16 cellular contexts compared by ENCODE assay signal in genomic region chr1:10513199-10513598, GRCh38. TPM values are rescaled to one million over a fixed set of nuclear protein-coding genes. Genes with fewer than 3 reads are reported as not detected.
DNase-seq lines count a peak whose midpoint lies in the region; TF ChIP-seq lines count a peak whose summit lies in the region.
"Had no signal": no experiment of that assay in that cellular context is flagged by ENCODE, and none has a peak within 500 bp of the region (broad histone marks: within the 10 kb centered on the region; RNA-seq: fewer than 3 reads in every experiment).

No MANE protein-coding gene starts in this region.

- H3K4me3 Mint-ChIP-seq in activated CD4-positive, alpha-beta T cell treated with anti-CD3 and anti-CD28 coated beads, Interleukin-2, amount 10 ng/mL, durations not matched to agents 24 days and 14 days: peak overlapping the region; percentile 13
- no peak overlapping the region for H3K4me3 Mint-ChIP-seq in activated T-helper 2 cell treated with anti-CD3 and anti-CD28 coated beads, Interferon-gamma antibody, Interleukin-2, Interleukin-4, amounts not matched to agents 10 μg/mL and 5 μg/mL and 100 μg/mL, durations not matched to agents 14 hours and 24 hours and 36 hours (ENCODE audit: low read depth)
- H3K4me3 Mint-ChIP-seq in neural crest cell: no peak overlapping the region
- H3K4me3 Mint-ChIP-seq: nephron progenitor cell had no signal

- H3K27me3 Mint-ChIP-seq in activated CD4-positive, alpha-beta T cell treated with anti-CD3 and anti-CD28 coated beads, Interleukin-2, amount 10 ng/mL, durations not matched to agents 24 days and 14 days: no peaks in the 10 kb centered on the region
- no peaks in the 10 kb centered on the region for H3K27me3 Mint-ChIP-seq in activated T-helper 2 cell treated with anti-CD3 and anti-CD28 coated beads, Interferon-gamma antibody, Interleukin-2, Interleukin-4, amounts not matched to agents 10 μg/mL and 5 μg/mL and 100 μg/mL, durations not matched to agents 14 hours and 24 hours and 36 hours (ENCODE audit: low read depth)
- H3K27me3 Mint-ChIP-seq in neural crest cell (ENCODE audit: low read depth): peaks cover 2% of the 10 kb centered on the region

- H3K4me3 ChIP-seq in Jurkat, Clone E6-1 (ENCODE audit: low read length): no peak overlapping the region
- H3K4me3 ChIP-seq: BLaER1, MG63 had no signal

- peaks cover 9% of the 10 kb centered on the region for H3K36me3 Mint-ChIP-seq in activated CD4-positive, alpha-beta T cell treated with anti-CD3 and anti-CD28 coated beads, Interleukin-2, amount 10 ng/mL, durations not matched to agents 24 days and 14 days (ENCODE audit: low read depth)
- H3K36me3 Mint-ChIP-seq in activated T-helper 2 cell treated with anti-CD3 and anti-CD28 coated beads, Interferon-gamma antibody, Interleukin-2, Interleukin-4, amounts not matched to agents 10 μg/mL and 5 μg/mL and 100 μg/mL, durations not matched to agents 14 hours and 24 hours and 36 hours (ENCODE audit: low read depth): peaks cover 23% of the 10 kb centered on the region
- no peaks in the 10 kb centered on the region for H3K36me3 Mint-ChIP-seq in neural crest cell (ENCODE audit: low read depth)

- H3K27ac Mint-ChIP-seq in activated CD4-positive, alpha-beta T cell treated with anti-CD3 and anti-CD28 coated beads, Interleukin-2, amount 10 ng/mL, durations not matched to agents 24 days and 14 days: peak overlapping the region; percentile 41
- H3K27ac Mint-ChIP-seq in activated T-helper 2 cell treated with anti-CD3 and anti-CD28 coated beads, Interferon-gamma antibody, Interleukin-2, Interleukin-4, amounts not matched to agents 10 μg/mL and 5 μg/mL and 100 μg/mL, durations not matched to agents 14 hours and 24 hours and 36 hours: peak overlapping the region; percentile 59
- peak overlapping the region; percentile 38 for H3K27ac Mint-ChIP-seq in neural crest cell (ENCODE audit: unreplicated experiment)
- H3K27ac Mint-ChIP-seq: nephron progenitor cell had no signal

- no peaks in the 10 kb centered on the region for H3K9me3 Mint-ChIP-seq in activated CD4-positive, alpha-beta T cell treated with anti-CD3 and anti-CD28 coated beads, Interleukin-2, amount 10 ng/mL, durations not matched to agents 24 days and 14 days
- H3K9me3 Mint-ChIP-seq in activated T-helper 2 cell treated with anti-CD3 and anti-CD28 coated beads, Interferon-gamma antibody, Interleukin-2, Interleukin-4, amounts not matched to agents 10 μg/mL and 5 μg/mL and 100 μg/mL, durations not matched to agents 14 hours and 24 hours and 36 hours: no peaks in the 10 kb centered on the region
- H3K9me3 Mint-ChIP-seq in neural crest cell: no peaks in the 10 kb centered on the region
- H3K9me3 Mint-ChIP-seq: nephron progenitor cell had no signal

- DNase-seq in activated CD4-positive, alpha-beta T cell treated with anti-CD3 and anti-CD28 coated beads, Interleukin-2, amount 10 ng/mL, durations not matched to agents 24 days and 14 days: no peak
- no peak for DNase-seq in activated CD4-positive, alpha-beta T cell treated with anti-CD3 and anti-CD28 coated beads, Interleukin-2, amount 50 U/mL, for 48 hours
- peak; percentile 49 for DNase-seq in Jurkat, Clone E6-1 (ENCODE audit: low read depth, low spot score)
- DNase-seq in activated T-helper 2 cell treated with anti-CD3 and anti-CD28 coated beads, Interferon-gamma antibody, Interleukin-2, Interleukin-4, amounts not matched to agents 10 μg/mL and 5 μg/mL and 100 μg/mL, durations not matched to agents 14 hours and 24 hours and 36 hours (ENCODE audit: low spot score): no peak
- DNase-seq in neural crest cell (ENCODE audit: low read depth, low spot score): no peak
- no peak for DNase-seq in AML-193 (lab: John Stamatoyannopoulos, UW)
- DNase-seq in NCI-H2029 treated with DMSO at 0.1 percent for 48 hours (lab: John Stamatoyannopoulos, UW): no peak
- no peak for DNase-seq in NCI-H82 treated with DMSO at 0.1 percent for 48 hours (lab: John Stamatoyannopoulos, UW; ENCODE audit: unreplicated experiment)
- DNase-seq: activated naive CD4-positive, alpha-beta T cell; hypothalamus; kidney; mesenchymal stem cell; NCI-H1694 treated with DMSO at 0.1 percent for 48 hours; nephron progenitor cell had no signal

- TF ChIP-seq CTCF in neural crest cell (conservative IDR thresholded peaks at IDR 0.05): no peak

- peaks cover 66% of the 10 kb centered on the region for H3K4me1 Mint-ChIP-seq in activated CD4-positive, alpha-beta T cell treated with anti-CD3 and anti-CD28 coated beads, Interleukin-2, amount 10 ng/mL, durations not matched to agents 24 days and 14 days
- H3K4me1 Mint-ChIP-seq in activated T-helper 2 cell treated with anti-CD3 and anti-CD28 coated beads, Interferon-gamma antibody, Interleukin-2, Interleukin-4, amounts not matched to agents 10 μg/mL and 5 μg/mL and 100 μg/mL, durations not matched to agents 14 hours and 24 hours and 36 hours (ENCODE audit: low read depth): peaks cover 77% of the 10 kb centered on the region
- H3K4me1 Mint-ChIP-seq in neural crest cell: peaks cover 45% of the 10 kb centered on the region

- intact Hi-C loops in activated CD4-positive, alpha-beta T cell treated with anti-CD3 and anti-CD28 coated beads, Interleukin-2, amount 10 ng/mL, durations not matched to agents 24 days and 14 days (cut with micrococcal nuclease): loop anchor here (10.0 kb wide), 2 partner anchors 122 to 282 kb away; partner anchors contain the start of gene CASZ1
- intact Hi-C loops in activated T-helper 2 cell treated with anti-CD3 and anti-CD28 coated beads, Interferon-gamma antibody, Interleukin-2, Interleukin-4, amounts not matched to agents 10 μg/mL and 5 μg/mL and 100 μg/mL, durations not matched to agents 14 hours and 24 hours and 36 hours (cut with micrococcal nuclease): loop anchor here (5.0 to 10.0 kb wide), 4 partner anchors 52 to 429 kb away; partner anchors contain the start of gene CASZ1

RNA-seq across cellular contexts. Expression of gene PEX14, which starts 38.4 kb away (rescaled TPM):
- 20.7 and 21.6 TPM in 2 replicates for total RNA-seq in activated CD4-positive, alpha-beta T cell treated with anti-CD3 and anti-CD28 coated beads, Interleukin-2, amount 10 ng/mL, durations not matched to agents 24 days and 14 days
- polyA plus RNA-seq in Jurkat, Clone E6-1 (2012; ENCODE audit: insufficient read depth, insufficient read length): 22.4 TPM
- 23.1 and 25.1 TPM in 2 replicates for total RNA-seq in activated T-helper 2 cell treated with anti-CD3 and anti-CD28 coated beads, Interferon-gamma antibody, Interleukin-2, Interleukin-4, amounts not matched to agents 10 μg/mL and 5 μg/mL and 100 μg/mL, durations not matched to agents 14 hours and 24 hours and 36 hours
- total RNA-seq in neural crest cell: 21.5 and 28.0 TPM in 2 replicates

RNA-seq across cellular contexts. Expression of gene DFFA, which starts 40.9 kb away (rescaled TPM):
- 57.4 and 58.2 TPM in 2 replicates for total RNA-seq in activated CD4-positive, alpha-beta T cell treated with anti-CD3 and anti-CD28 coated beads, Interleukin-2, amount 10 ng/mL, durations not matched to agents 24 days and 14 days
- 50.4 TPM for polyA plus RNA-seq in Jurkat, Clone E6-1 (2012; ENCODE audit: insufficient read depth, insufficient read length)
- 52.9 and 53.8 TPM in 2 replicates for total RNA-seq in activated T-helper 2 cell treated with anti-CD3 and anti-CD28 coated beads, Interferon-gamma antibody, Interleukin-2, Interleukin-4, amounts not matched to agents 10 μg/mL and 5 μg/mL and 100 μg/mL, durations not matched to agents 14 hours and 24 hours and 36 hours
- 50.5 and 54.0 TPM in 2 replicates for total RNA-seq in neural crest cell
